9 cellular contexts compared by ENCODE assay signal in the genomic region with DNA sequence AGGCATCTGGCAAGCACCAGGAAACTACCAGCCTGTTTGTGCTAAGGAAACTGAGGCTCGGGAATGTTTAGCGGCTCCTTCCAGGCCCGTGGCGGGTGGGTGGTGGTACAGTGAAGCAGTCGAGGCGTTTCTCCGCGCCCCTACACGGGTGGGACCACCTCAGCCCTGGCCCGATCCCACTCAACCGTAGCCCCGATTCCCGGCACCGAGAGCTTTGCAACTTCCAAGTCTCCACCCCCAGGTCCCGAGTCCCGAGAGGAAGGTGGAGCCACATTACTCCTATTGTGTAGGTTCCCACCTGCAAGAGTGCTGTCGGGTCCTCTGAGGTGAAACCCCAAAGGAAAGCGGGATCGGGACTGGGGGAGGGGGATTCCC. TPM values are rescaled to one million over a fixed set of nuclear protein-coding genes. Genes with fewer than 3 reads are reported as not detected.
DNase-seq lines count a peak whose midpoint lies in the region; ATAC-seq and TF ChIP-seq lines count a peak whose summit lies in the region.
"Had no signal": no experiment of that assay in that cellular context is flagged by ENCODE, and none has a peak within 500 bp of the region (broad histone marks: within the 10 kb centered on the region; RNA-seq: fewer than 3 reads in every experiment).

No MANE protein-coding gene starts in this region.

- H3K4me1 Mint-ChIP-seq in Caco-2 (ENCODE audit: low read depth, unreplicated experiment) (peaks cover 24% of the 10 kb centered on the region), HFFc6 (ENCODE audit: low read depth) (peaks cover 37% of the 10 kb centered on the region)

- H3K27me3 ChIP-seq in Caco-2 (replicated peaks; ENCODE audit: control insufficient read depth, insufficient read depth, low read length) (no peaks in the 10 kb centered on the region), Peyer's patch (no peaks in the 10 kb centered on the region), esophagus squamous epithelium (no peaks in the 10 kb centered on the region)

- no peak for TF ChIP-seq CTCF in Caco-2 (IDR thresholded peaks at IDR 0.05; ENCODE audit: insufficient read depth in 1 of 2, low read depth in 1 of 2, low read length in 1 of 2, severe bottlenecking in 1 of 2, unreplicated experiment in 1 of 2)
- TF ChIP-seq CTCF in HFFc6 (IDR thresholded peaks at IDR 0.05): no peak
- TF ChIP-seq CTCF in Peyer's patch (IDR thresholded peaks at IDR 0.05): no peak
- TF ChIP-seq CTCF in esophagus squamous epithelium (IDR thresholded peaks at IDR 0.05): no peak
- no peak for TF ChIP-seq CTCF in omental fat pad (IDR thresholded peaks at IDR 0.05)

- peaks cover 1% of the 10 kb centered on the region; the same call in 1 of the 2 replicates for H3K36me3 ChIP-seq in Caco-2 (ENCODE audit: control insufficient read depth, insufficient read depth, low read length)
- H3K36me3 ChIP-seq in Peyer's patch: peaks cover 0 to 5% (median 0%) of the 10 kb centered on the region in 3 donors
- H3K36me3 ChIP-seq in esophagus squamous epithelium: peaks cover 0 to 56% (median 0%) of the 10 kb centered on the region in 3 donors

- intact Hi-C loops in Caco-2 (cut with micrococcal nuclease; ENCODE audit: unreplicated experiment): loop anchor here (1.0 kb wide), 10 partner anchors 13 to 355 kb away; a partner anchor contains a TSS
- intact Hi-C loops in esophagus squamous epithelium (cut with DNase I): no loop called here

- H3K4me3 ChIP-seq in Caco-2 (ENCODE audit: low read depth, low read length): peak overlapping the region; percentile 68
- H3K4me3 ChIP-seq in Peyer's patch: peak overlapping the region; percentile 66 to 84 (median 71)
- peak overlapping the region; percentile 69 to 89 (median 76) for H3K4me3 ChIP-seq in esophagus squamous epithelium

- H3K9me3 ChIP-seq in Caco-2 (no peaks in the 10 kb centered on the region), Peyer's patch (no peaks in the 10 kb centered on the region), esophagus squamous epithelium (no peaks in the 10 kb centered on the region)

- H3K27ac ChIP-seq in Peyer's patch (peak overlapping the region; percentile 82 to 96 (median 90)), esophagus squamous epithelium (peak overlapping the region; percentile 91 to 98 (median 92))

- TF ChIP-seq POLR2A in Peyer's patch (IDR thresholded peaks at IDR 0.05) (no peak), esophagus squamous epithelium (IDR thresholded peaks at IDR 0.05) (no peak)

- 0% methylated on average over 7 of the region's 19 CpGs; no CpG with 5 or more reads in 1 of the 2 donors for WGBS in esophagus squamous epithelium, 2 donors

- POLR2A ChIA-PET in Caco-2 (lab: Charles Lee): interaction anchor here (0.6 to 2.4 kb wide), 24 partner anchors 10 to 364 kb away, joined by 3 to 98 read pairs (median 4); a partner anchor contains a TSS

- CTCF ChIA-PET in Caco-2 (lab: Charles Lee): interaction anchor here (0.6 to 3.2 kb wide), 21 partner anchors 9 to 760 kb away, joined by 3 to 44 read pairs (median 7); a partner anchor contains a TSS

- H3K27me3 Mint-ChIP-seq in Caco-2 (ENCODE audit: insufficient read depth, unreplicated experiment) (no peaks in the 10 kb centered on the region), HFFc6 (ENCODE audit: insufficient read depth) (no peaks in the 10 kb centered on the region; the same call in 1 of the 2 replicates)

- H3K4me3 Mint-ChIP-seq in Caco-2 (ENCODE audit: unreplicated experiment) (peak overlapping the region; percentile 89), HFFc6 (peak overlapping the region; percentile 92)

- H3K27ac Mint-ChIP-seq in Caco-2 (ENCODE audit: unreplicated experiment) (peak overlapping the region; percentile 89), HFFc6 (peak overlapping the region; percentile 90)

- BruUV-seq in Caco-2 (replicated peaks; lab: Mats Ljungman, UMichigan): TSS peak; percentile 73

- no peaks in the 10 kb centered on the region for H3K9me3 Mint-ChIP-seq in Caco-2 (ENCODE audit: unreplicated experiment)
- H3K9me3 Mint-ChIP-seq in HFFc6: no peaks in the 10 kb centered on the region

- DNase-seq in Caco-2 (no peak), HFFc6 (no peak), Peyer's patch (peak in 1 of 3 donors; percentile 65), esophagus squamous epithelium (lab: John Stamatoyannopoulos, UW) (no peak), omental fat pad (ENCODE audit: low spot score) (no peak), cortex of kidney (lab: John Stamatoyannopoulos, UW) (no peak)

- ATAC-seq in omental fat pad (ENCODE audit: low FRiP score) (peak; percentile 60), GM21390 (IDR thresholded peaks at IDR 0.05; ENCODE audit: unreplicated experiment) (no peak), GM21737 (IDR thresholded peaks at IDR 0.05; ENCODE audit: unreplicated experiment) (no peak)

- H3K36me3 Mint-ChIP-seq in Caco-2 (ENCODE audit: insufficient read depth, unreplicated experiment): peaks cover 59% of the 10 kb centered on the region
- 0 out of 2 replicates have a peak, but pooled peaks cover 6% of the 10 kb centered on the region for H3K36me3 Mint-ChIP-seq in HFFc6 (ENCODE audit: low read depth)

- peaks cover 6% of the 10 kb centered on the region; the same call in 1 of the 2 replicates for H3K4me1 ChIP-seq in Caco-2
- H3K4me1 ChIP-seq in Peyer's patch: peaks cover 0 to 8% (median 3%) of the 10 kb centered on the region in 4 donors
- peaks cover 12 to 33% (median 17%) of the 10 kb centered on the region in 3 donors for H3K4me1 ChIP-seq in esophagus squamous epithelium

RNA-seq across cellular contexts. Expression of a gene that starts 0.5 kb away (rescaled TPM):
- total RNA-seq in Caco-2 (2022) (106 TPM in 2 replicates), Peyer's patch (10 to 100 TPM; 58.3 to 66.8 (median 63.2) TPM), esophagus squamous epithelium (10 to 100 TPM; 24.6 to 49.2 (median 43.5) TPM), omental fat pad (10 to 100 TPM; 13.9 to 23.9 (median 21.0) TPM)
- total RNA-seq in HFFc6 (2021; fragmentation: NEBNext Ultra II Directional; extraction: Animal tissue kit (Norgen Biotek cat#: 25700)): 10 to 100 TPM; 54.8 to 71.6 (median 58.2) TPM

RNA-seq across cellular contexts. Expression of a gene that starts 13.0 kb away (rescaled TPM):
- total RNA-seq in Caco-2 (2022): 21.0 and 21.1 TPM in 2 replicates
- 1 to 10 TPM; 6.7 to 8.0 (median 7.2) TPM for total RNA-seq in HFFc6 (2021; fragmentation: NEBNext Ultra II Directional; extraction: Animal tissue kit (Norgen Biotek cat#: 25700))
- total RNA-seq in Peyer's patch: 10 to 100 TPM in 2 of 4 donors, 1 to 10 TPM in 2; 5.6 to 11.6 (median 10.0) TPM
- total RNA-seq in esophagus squamous epithelium: 10 to 100 TPM in 1 of 4 donors, 1 to 10 TPM in 3; 6.3 to 17.2 (median 8.8) TPM
- 10 to 100 TPM in 2 of 4 donors, 1 to 10 TPM in 2; 9.2 to 16.3 (median 12.5) TPM for total RNA-seq in omental fat pad

RNA-seq across cellular contexts. Expression of a gene that starts 30.7 kb away (rescaled TPM):
- total RNA-seq in Caco-2 (2022) (47.1 and 50.0 TPM in 2 replicates), Peyer's patch (100 to 1,000 TPM in 1 of 4 donors, 10 to 100 TPM in 3; 25.6 to 167 (median 73.4) TPM), esophagus squamous epithelium (10 to 100 TPM in 3 of 4 donors, 1 to 10 TPM in 1; 9.7 to 45.8 (median 17.1) TPM), omental fat pad (10 to 100 TPM; 35.5 to 71.9 (median 37.9) TPM)
- total RNA-seq in HFFc6 (2021; fragmentation: NEBNext Ultra II Directional; extraction: Animal tissue kit (Norgen Biotek cat#: 25700)): 10 to 100 TPM; 14.9 to 21.4 (median 17.3) TPM

RNA-seq across cellular contexts. Expression of a gene that starts 41.1 kb away (rescaled TPM):
- total RNA-seq in Caco-2 (2022): 201 and 206 TPM in 2 replicates
- 10 to 100 TPM; 55.6 to 74.1 (median 67.6) TPM for total RNA-seq in HFFc6 (2021; fragmentation: NEBNext Ultra II Directional; extraction: Animal tissue kit (Norgen Biotek cat#: 25700))
- 10 to 100 TPM; 24.7 to 34.9 (median 28.9) TPM for total RNA-seq in Peyer's patch
- total RNA-seq in esophagus squamous epithelium: 10 to 100 TPM; 39.3 to 66.4 (median 54.2) TPM
- 10 to 100 TPM; 29.2 to 38.0 (median 32.3) TPM for total RNA-seq in omental fat pad

RNA-seq across cellular contexts. Expression of a gene that starts 58.9 kb away (rescaled TPM):
- total RNA-seq in Caco-2 (2022): not detected in 2 replicates
- total RNA-seq in HFFc6 (2021; fragmentation: NEBNext Ultra II Directional; extraction: Animal tissue kit (Norgen Biotek cat#: 25700)): under 1 TPM in 3 of 6 experiments, not detected in 3; 0.14 to 0.36 (median 0.35) TPM
- not detected for total RNA-seq in Peyer's patch
- total RNA-seq in esophagus squamous epithelium: under 1 TPM in 1 of 4 donors, not detected in 3; 0.38 TPM
- under 1 TPM in 1 of 4 donors, not detected in 3; 0.19 TPM for total RNA-seq in omental fat pad
- total RNA-seq: SK-MEL-5 had no signal
